In the genomic region with DNA sequence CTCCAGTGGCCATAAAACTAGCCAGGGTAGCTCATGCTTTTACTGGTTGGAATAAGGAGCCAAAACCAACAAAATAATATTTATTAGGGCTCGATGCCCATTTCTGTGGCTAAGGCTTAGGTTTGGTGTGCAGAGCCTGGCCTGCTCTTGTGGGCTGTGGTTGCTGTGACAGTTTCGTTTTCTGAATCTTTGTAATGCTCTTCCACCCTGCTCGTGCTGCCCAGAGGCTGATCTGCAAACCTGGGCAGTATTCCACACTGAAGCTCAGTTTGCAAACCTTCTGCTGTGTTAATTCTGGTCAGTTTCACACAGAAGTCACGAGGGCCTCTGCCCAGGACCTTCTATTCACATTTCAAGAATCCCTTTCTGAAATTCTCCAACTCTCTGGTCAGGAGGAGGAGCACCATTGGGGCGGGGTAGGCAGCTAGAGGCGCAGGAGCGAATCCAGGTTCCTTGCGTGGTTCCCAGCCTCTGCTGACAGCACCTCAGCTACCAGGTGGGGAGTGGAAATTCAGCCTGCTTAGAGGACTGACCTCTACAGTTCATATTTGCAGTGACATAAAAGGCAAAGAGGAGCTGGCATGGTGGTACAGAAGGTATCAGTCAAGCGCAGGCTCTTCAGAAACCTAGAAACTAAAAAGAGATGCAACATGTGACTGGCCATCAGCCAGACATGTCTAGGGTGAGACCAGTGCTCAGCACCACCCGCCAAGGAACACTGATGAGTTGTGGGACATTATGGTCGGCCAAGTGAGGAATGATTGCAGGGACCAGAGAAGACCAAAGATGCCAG, we compare ENCODE assay signal across 10 cellular contexts. TPM values are rescaled to one million over a fixed set of nuclear protein-coding genes. Genes with fewer than 3 reads are reported as not detected.
DNase-seq lines count a peak whose midpoint lies in the region; ATAC-seq and TF ChIP-seq lines count a peak whose summit lies in the region.
"Had no signal": no experiment of that assay in that cellular context is flagged by ENCODE, and none has a peak within 500 bp of the region (broad histone marks: within the 10 kb centered on the region; RNA-seq: fewer than 3 reads in every experiment).

No MANE protein-coding gene starts in this region.

- H3K27me3 Mint-ChIP-seq in CD8-positive, alpha-beta T cell (ENCODE audit: low read depth), result no peaks in the 10 kb centered on the region
- H3K27me3 Mint-ChIP-seq in activated CD4-positive, alpha-beta memory T cell treated with anti-CD3 and anti-CD28 coated beads, Interleukin-2, amount 10 ng/mL, durations not matched to agents 7 days and 5 days, result no peaks in the 10 kb centered on the region

- no peaks in the 10 kb centered on the region for H3K4me1 ChIP-seq in CD8-positive, alpha-beta T cell (ENCODE audit: insufficient read depth, low read length)
- peaks cover 6 to 15% of the 10 kb centered on the region in 2 donors for H3K4me1 ChIP-seq in left lung

- no peak overlapping the region for H3K27ac ChIP-seq in CD8-positive, alpha-beta T cell (ENCODE audit: low read depth, low read length)
- no peak overlapping the region for H3K27ac ChIP-seq in left lung
- H3K27ac ChIP-seq in dorsolateral prefrontal cortex, result peak overlapping the region in 19 of 59 donors; percentile 1 to 80 (median 19)

- H3K27ac Mint-ChIP-seq in CD8-positive, alpha-beta T cell, result peak overlapping the region; percentile 60
- no peak overlapping the region for H3K27ac Mint-ChIP-seq in activated CD4-positive, alpha-beta memory T cell treated with anti-CD3 and anti-CD28 coated beads, Interleukin-2, amount 10 ng/mL, durations not matched to agents 7 days and 5 days

- H3K36me3 Mint-ChIP-seq in CD8-positive, alpha-beta T cell, result peaks cover 33% of the 10 kb centered on the region
- peaks cover 22% of the 10 kb centered on the region for H3K36me3 Mint-ChIP-seq in activated CD4-positive, alpha-beta memory T cell treated with anti-CD3 and anti-CD28 coated beads, Interleukin-2, amount 10 ng/mL, durations not matched to agents 7 days and 5 days (ENCODE audit: low read depth)

- intact Hi-C loops in CD8-positive, alpha-beta T cell (cut with DNase I, micrococcal nuclease), result no loop called here
- intact Hi-C loops in left lung (cut with DNase I) (no loop called here), dorsolateral prefrontal cortex (cut with DNase I) (loop anchor here in 1 of 2 donors (10.0 kb wide), 1 partner anchor 73 kb away; no protein-coding TSS in a partner anchor)

- TF ChIP-seq CTCF in CD8-positive, alpha-beta T cell (IDR thresholded peaks at IDR 0.05), result no peak
- TF ChIP-seq CTCF in left lung (IDR thresholded peaks at IDR 0.05), result no peak
- no peak for TF ChIP-seq CTCF in dorsolateral prefrontal cortex (IDR thresholded peaks at IDR 0.05 in 54 of 56, conservative IDR thresholded peaks at IDR 0.05 in 2 of 56; ENCODE audit: low read depth in 1 of 56, partially characterized antibody in 56 of 56)

- H3K4me3 ChIP-seq in CD8-positive, alpha-beta T cell (ENCODE audit: low read depth, low read length), result no peak overlapping the region
- H3K4me3 ChIP-seq in left lung (no peak overlapping the region), dorsolateral prefrontal cortex (no peak overlapping the region)

- no peak for DNase-seq in CD8-positive, alpha-beta T cell
- DNase-seq in activated CD4-positive, alpha-beta memory T cell treated with anti-CD3 and anti-CD28 coated beads, Interleukin-2, amount 10 ng/mL, durations not matched to agents 7 days and 5 days, result peak; percentile 49
- DNase-seq in left lung (peak in 1 of 2 donors; percentile 20), NCI-H1436 treated with DMSO at 0.1 percent for 48 hours (lab: John Stamatoyannopoulos, UW) (no peak), dorsolateral prefrontal cortex (no peak), dermis blood vessel endothelial cell (no peak), SIG-M5 treated with dmso at 0.1 percent for 504 hours (lab: John Stamatoyannopoulos, UW; ENCODE audit: unreplicated experiment) (no peak)

- no peaks in the 10 kb centered on the region for H3K9me3 Mint-ChIP-seq in CD8-positive, alpha-beta T cell
- H3K9me3 Mint-ChIP-seq in activated CD4-positive, alpha-beta memory T cell treated with anti-CD3 and anti-CD28 coated beads, Interleukin-2, amount 10 ng/mL, durations not matched to agents 7 days and 5 days, result no peaks in the 10 kb centered on the region

- H3K4me1 Mint-ChIP-seq in CD8-positive, alpha-beta T cell (ENCODE audit: low read depth), result peaks cover 16% of the 10 kb centered on the region
- H3K4me1 Mint-ChIP-seq in activated CD4-positive, alpha-beta memory T cell treated with anti-CD3 and anti-CD28 coated beads, Interleukin-2, amount 10 ng/mL, durations not matched to agents 7 days and 5 days, result peaks cover 54% of the 10 kb centered on the region

- no peaks in the 10 kb centered on the region for H3K27me3 ChIP-seq in CD8-positive, alpha-beta T cell (ENCODE audit: insufficient read depth, low read length)
- H3K27me3 ChIP-seq in left lung (no peaks in the 10 kb centered on the region), dorsolateral prefrontal cortex (no peaks in the 10 kb centered on the region)

- no peak for ATAC-seq in CD8-positive, alpha-beta T cell
- ATAC-seq in GM21423 (IDR thresholded peaks at IDR 0.05; ENCODE audit: unreplicated experiment) (peak; percentile 78), left lung (peak; percentile 40)

- H3K4me3 Mint-ChIP-seq in CD8-positive, alpha-beta T cell, result no peak overlapping the region
- no peak overlapping the region for H3K4me3 Mint-ChIP-seq in activated CD4-positive, alpha-beta memory T cell treated with anti-CD3 and anti-CD28 coated beads, Interleukin-2, amount 10 ng/mL, durations not matched to agents 7 days and 5 days

- POLR2A ChIA-PET in CD8-positive, alpha-beta T cell (lab: Charles Lee), result no interaction called here
- POLR2A ChIA-PET in activated CD4-positive, alpha-beta memory T cell treated with anti-CD3 and anti-CD28 coated beads, Interleukin-2, amount 10 ng/mL, durations not matched to agents 7 days and 5 days (lab: Charles Lee), result interaction anchor here (0.7 to 4.5 kb wide), 9 partner anchors 8 to 190 kb away, joined by 3 to 26 read pairs (median 4); a partner anchor contains a TSS

- no peaks in the 10 kb centered on the region for H3K9me3 ChIP-seq in CD8-positive, alpha-beta T cell (ENCODE audit: low read length)
- no peaks in the 10 kb centered on the region for H3K9me3 ChIP-seq in left lung

- CTCF ChIA-PET in CD8-positive, alpha-beta T cell (lab: Charles Lee), result interaction anchor here (1.0 to 2.6 kb wide), 3 partner anchors 11 to 190 kb away, joined by 3 to 7 read pairs (median 3); no protein-coding TSS in a partner anchor
- CTCF ChIA-PET in activated CD4-positive, alpha-beta memory T cell treated with anti-CD3 and anti-CD28 coated beads, Interleukin-2, amount 10 ng/mL, durations not matched to agents 7 days and 5 days (lab: Charles Lee), result interaction anchor here (0.6 to 1.5 kb wide), 3 partner anchors 20 to 199 kb away, joined by 3 to 6 read pairs (median 3); no protein-coding TSS in a partner anchor

- peaks cover 6% of the 10 kb centered on the region for H3K36me3 ChIP-seq in CD8-positive, alpha-beta T cell (ENCODE audit: insufficient read depth, low read length)
- peaks cover 0 to 29% of the 10 kb centered on the region in 2 donors for H3K36me3 ChIP-seq in left lung

RNA-seq across cellular contexts. Expression of a gene that starts 14.3 kb away (rescaled TPM):
- under 1 TPM; 0.25 to 0.27 TPM for total RNA-seq in CD8-positive, alpha-beta T cell
- under 1 TPM; 0.30 to 0.33 TPM for total RNA-seq in activated CD4-positive, alpha-beta memory T cell treated with anti-CD3 and anti-CD28 coated beads, Interleukin-2, amount 10 ng/mL, durations not matched to agents 7 days and 5 days
- under 1 TPM in 1 of 2 donors, not detected in 1; 0.24 TPM for total RNA-seq in left lung
- under 1 TPM in 34 of 120 experiments, not detected in 86; 0.19 to 0.98 (median 0.29) TPM for total RNA-seq in dorsolateral prefrontal cortex
- total RNA-seq in dermis blood vessel endothelial cell, result 0.05 TPM in 1 of 2 replicates, not detected in the other
- total RNA-seq: subcutaneous adipose tissue had no signal

RNA-seq across cellular contexts. Expression of a gene that starts 18.9 kb away (rescaled TPM):
- under 1 TPM; 0.65 to 0.75 TPM for total RNA-seq in CD8-positive, alpha-beta T cell
- total RNA-seq in activated CD4-positive, alpha-beta memory T cell treated with anti-CD3 and anti-CD28 coated beads, Interleukin-2, amount 10 ng/mL, durations not matched to agents 7 days and 5 days, result 1 to 10 TPM; 3.7 to 4.5 TPM
- total RNA-seq in left lung, result 1 to 10 TPM; 1.2 to 2.3 TPM
- 1 to 10 TPM in 1 of 120 experiments, under 1 TPM in 82, not detected in 37; 0.20 to 1.3 (median 0.39) TPM for total RNA-seq in dorsolateral prefrontal cortex
- total RNA-seq in dermis blood vessel endothelial cell, result 1.9 and 2.2 TPM in 2 replicates
- total RNA-seq: H1 had no signal

RNA-seq across cellular contexts. Expression of a gene that starts 26.4 kb away (rescaled TPM):
- total RNA-seq in CD8-positive, alpha-beta T cell, result 1 to 10 TPM; 5.7 to 5.9 TPM
- total RNA-seq in activated CD4-positive, alpha-beta memory T cell treated with anti-CD3 and anti-CD28 coated beads, Interleukin-2, amount 10 ng/mL, durations not matched to agents 7 days and 5 days, result 10 to 100 TPM; 27.3 to 36.2 TPM
- total RNA-seq in left lung, result 10 to 100 TPM; 53.7 to 72.9 TPM
- total RNA-seq in dorsolateral prefrontal cortex, result 100 to 1,000 TPM in 2 of 120 experiments, 10 to 100 TPM in 118; 40.0 to 107 (median 69.5) TPM
- total RNA-seq in dermis blood vessel endothelial cell, result 10.2 and 12.4 TPM in 2 replicates

RNA-seq across cellular contexts. Expression of a gene that starts 38.4 kb away (rescaled TPM):
- 1 to 10 TPM; 1.2 to 1.3 TPM for total RNA-seq in CD8-positive, alpha-beta T cell
- total RNA-seq in activated CD4-positive, alpha-beta memory T cell treated with anti-CD3 and anti-CD28 coated beads, Interleukin-2, amount 10 ng/mL, durations not matched to agents 7 days and 5 days, result 10 to 100 TPM; 60.0 to 61.7 TPM
- total RNA-seq in left lung (10 to 100 TPM; 14.2 to 23.6 TPM), dorsolateral prefrontal cortex (10 to 100 TPM in 17 of 120 experiments, 1 to 10 TPM in 103; 5.2 to 12.7 (median 8.2) TPM), dermis blood vessel endothelial cell (11.2 and 16.1 TPM in 2 replicates)
